23 cellular contexts compared by ENCODE assay signal in genomic region chr7:3107228-3107763, GRCh38.
DNase-seq lines count a peak whose midpoint lies in the region; ATAC-seq and TF ChIP-seq lines count a peak whose summit lies in the region.
"Had no signal": no experiment of that assay in that cellular context is flagged by ENCODE, and none has a peak within 500 bp of the region (broad histone marks: within the 10 kb centered on the region; RNA-seq: fewer than 3 reads in every experiment).

No MANE protein-coding gene starts in this region.

- peak overlapping the region; percentile 85 for H3K27ac Mint-ChIP-seq in T-helper 1 cell treated with Interleukin-12 subunit alpha and Interleukin-12 subunit beta and Interleukin-4 antibody, amounts not matched to agents 30 μg/mL and 1 μg/mL, for 36 hours
- peak overlapping the region in 1 of 3 donors; percentile 3 for H3K27ac Mint-ChIP-seq in CD4-positive, CD25-positive, alpha-beta regulatory T cell
- peak overlapping the region; percentile 82 for H3K27ac Mint-ChIP-seq in activated CD4-positive, alpha-beta memory T cell treated with anti-CD3 and anti-CD28 coated beads for 36 hours
- peak overlapping the region in 3 of 6 donors; percentile 9 to 83 (median 65) for H3K27ac Mint-ChIP-seq in naive B cell
- H3K27ac Mint-ChIP-seq: mesothelial cell of epicardium had no signal

- no peaks in the 10 kb centered on the region for H3K27me3 Mint-ChIP-seq in T-helper 1 cell treated with Interleukin-12 subunit alpha and Interleukin-12 subunit beta and Interleukin-4 antibody, amounts not matched to agents 30 μg/mL and 1 μg/mL, for 36 hours (ENCODE audit: low read depth)
- H3K27me3 Mint-ChIP-seq in CD4-positive, CD25-positive, alpha-beta regulatory T cell = no peaks in the 10 kb centered on the region
- H3K27me3 Mint-ChIP-seq in activated CD4-positive, alpha-beta memory T cell treated with anti-CD3 and anti-CD28 coated beads for 36 hours = no peaks in the 10 kb centered on the region
- peaks cover 0 to 7% (median 6%) of the 10 kb centered on the region in 3 donors for H3K27me3 Mint-ChIP-seq in naive B cell

- TF ChIP-seq CTCF in lower leg skin (IDR thresholded peaks at IDR 0.05) = no peak
- TF ChIP-seq CTCF in foreskin fibroblast (IDR thresholded peaks at IDR 0.05; ENCODE audit: low read depth, low read length) = no peak

- no peak for ATAC-seq in CD4-positive, CD25-positive, alpha-beta regulatory T cell (ENCODE audit: low read depth in 2 of 2)
- ATAC-seq in naive B cell (ENCODE audit: low read depth in 2 of 2) = peak; percentile 20 to 70
- ATAC-seq: left cardiac atrium had no signal

- H3K4me3 ChIP-seq in CD4-positive, CD25-positive, alpha-beta regulatory T cell (ENCODE audit: low read depth, low read length) = peak overlapping the region; percentile 10
- H3K4me3 ChIP-seq in lower leg skin (ENCODE audit: low read depth, poor library complexity, severe bottlenecking) (no peak overlapping the region), MG63 (no peak overlapping the region), foreskin fibroblast (ENCODE audit: low read depth in 1 of 2, low read length in 2 of 2) (no peak overlapping the region)
- H3K4me3 ChIP-seq: colonic mucosa, uterus had no signal

- CTCF ChIA-PET in activated CD4-positive, alpha-beta memory T cell treated with anti-CD3 and anti-CD28 coated beads for 36 hours (lab: Charles Lee) = interaction anchor here (1.2 to 4.5 kb wide), 6 partner anchors 9 to 243 kb away, joined by 4 to 33 read pairs (median 8); no protein-coding TSS in a partner anchor

- H3K36me3 Mint-ChIP-seq in T-helper 1 cell treated with Interleukin-12 subunit alpha and Interleukin-12 subunit beta and Interleukin-4 antibody, amounts not matched to agents 30 μg/mL and 1 μg/mL, for 36 hours (ENCODE audit: low read depth) = peaks cover 31% of the 10 kb centered on the region
- H3K36me3 Mint-ChIP-seq in CD4-positive, CD25-positive, alpha-beta regulatory T cell = no peaks in the 10 kb centered on the region
- peaks cover 2% of the 10 kb centered on the region for H3K36me3 Mint-ChIP-seq in activated CD4-positive, alpha-beta memory T cell treated with anti-CD3 and anti-CD28 coated beads for 36 hours
- H3K36me3 Mint-ChIP-seq in naive B cell = no peaks in the 10 kb centered on the region
- H3K36me3 Mint-ChIP-seq: mesothelial cell of epicardium had no signal

- no peaks in the 10 kb centered on the region for H3K27me3 ChIP-seq in CD4-positive, CD25-positive, alpha-beta regulatory T cell (ENCODE audit: control insufficient read depth, insufficient read depth, low read length)
- no peaks in the 10 kb centered on the region; the same call in 1 of the 2 replicates for H3K27me3 ChIP-seq in MG63
- H3K27me3 ChIP-seq: brain microvascular endothelial cell, colonic mucosa, uterus had no signal

- no peak for TF ChIP-seq POLR2A in lower leg skin (IDR thresholded peaks at IDR 0.05)

- peaks cover 27% of the 10 kb centered on the region for H3K9me3 Mint-ChIP-seq in T-helper 1 cell treated with Interleukin-12 subunit alpha and Interleukin-12 subunit beta and Interleukin-4 antibody, amounts not matched to agents 30 μg/mL and 1 μg/mL, for 36 hours
- H3K9me3 Mint-ChIP-seq in CD4-positive, CD25-positive, alpha-beta regulatory T cell = peaks cover 0 to 3% (median 0%) of the 10 kb centered on the region in 7 donors
- H3K9me3 Mint-ChIP-seq in activated CD4-positive, alpha-beta memory T cell treated with anti-CD3 and anti-CD28 coated beads for 36 hours = peaks cover 9% of the 10 kb centered on the region
- H3K9me3 Mint-ChIP-seq in naive B cell = peaks cover 0 to 5% (median 2%) of the 10 kb centered on the region in 7 donors
- H3K9me3 Mint-ChIP-seq: mesothelial cell of epicardium had no signal

- H3K4me1 Mint-ChIP-seq in T-helper 1 cell treated with Interleukin-12 subunit alpha and Interleukin-12 subunit beta and Interleukin-4 antibody, amounts not matched to agents 30 μg/mL and 1 μg/mL, for 36 hours (ENCODE audit: low read depth) = peaks cover 75% of the 10 kb centered on the region
- peaks cover 6 to 33% (median 16%) of the 10 kb centered on the region in 4 donors for H3K4me1 Mint-ChIP-seq in CD4-positive, CD25-positive, alpha-beta regulatory T cell
- peaks cover 69% of the 10 kb centered on the region for H3K4me1 Mint-ChIP-seq in activated CD4-positive, alpha-beta memory T cell treated with anti-CD3 and anti-CD28 coated beads for 36 hours (ENCODE audit: low read depth)
- H3K4me1 Mint-ChIP-seq in naive B cell = peaks cover 0 to 8% (median 4%) of the 10 kb centered on the region in 3 donors

- DNase-seq in T-helper 1 cell = no peak
- DNase-seq in CD4-positive, CD25-positive, alpha-beta regulatory T cell = no peak
- no peak for DNase-seq in activated CD4-positive, alpha-beta memory T cell treated with anti-CD3 and anti-CD28 coated beads for 36 hours
- DNase-seq in naive B cell = no peak
- DNase-seq in lower leg skin (ENCODE audit: low spot score in 2 of 2) = no peak
- DNase-seq in MG63 = no peak
- DNase-seq in foreskin fibroblast = no peak
- DNase-seq: activated CD4-positive, CD25-positive, alpha-beta regulatory T cell; brain microvascular endothelial cell; colonic mucosa; glutamatergic neuron; HCEC 1CT; Karpas-422; left cardiac atrium; NCI-H1092 treated with DMSO at 0.1 percent for 48 hours; NCI-H2081; NCI-H446 treated with DMSO at 0.1 percent for 48 hours; stimulated activated CD4-positive, alpha-beta T cell treated with anti-CD3 and anti-CD28 coated beads, Interleukin-2, amount 100 ng/mL, for 48 hours; T-helper 9 cell; uterus had no signal

- POLR2A ChIA-PET in activated CD4-positive, alpha-beta memory T cell treated with anti-CD3 and anti-CD28 coated beads for 36 hours (lab: Charles Lee) = interaction anchor here (1.0 to 2.2 kb wide), 8 partner anchors 8 to 65 kb away, joined by 3 to 14 read pairs (median 6); no protein-coding TSS in a partner anchor

- H3K4me1 ChIP-seq in CD4-positive, CD25-positive, alpha-beta regulatory T cell (ENCODE audit: control insufficient read depth, insufficient read depth, low read length, poor library complexity, severe bottlenecking) = peaks cover 19% of the 10 kb centered on the region
- H3K4me1 ChIP-seq: colonic mucosa, uterus had no signal

- no peaks in the 10 kb centered on the region for H3K9me3 ChIP-seq in CD4-positive, CD25-positive, alpha-beta regulatory T cell (ENCODE audit: control insufficient read depth in 2 of 2, low read length in 2 of 2)
- H3K9me3 ChIP-seq in MG63 = no peaks in the 10 kb centered on the region
- H3K9me3 ChIP-seq: colonic mucosa, uterus had no signal

- peak overlapping the region; percentile 57 for H3K4me3 Mint-ChIP-seq in T-helper 1 cell treated with Interleukin-12 subunit alpha and Interleukin-12 subunit beta and Interleukin-4 antibody, amounts not matched to agents 30 μg/mL and 1 μg/mL, for 36 hours
- H3K4me3 Mint-ChIP-seq in CD4-positive, CD25-positive, alpha-beta regulatory T cell = peak overlapping the region in 3 of 4 donors; percentile 7 to 66 (median 22)
- no peak overlapping the region for H3K4me3 Mint-ChIP-seq in activated CD4-positive, alpha-beta memory T cell treated with anti-CD3 and anti-CD28 coated beads for 36 hours
- H3K4me3 Mint-ChIP-seq in naive B cell = no peak overlapping the region
- H3K4me3 Mint-ChIP-seq: mesothelial cell of epicardium had no signal

- WGBS in lower leg skin, 2 donors = 79 to 87% methylated on average over 8 of the region's 8 CpGs

- intact Hi-C loops in activated CD4-positive, alpha-beta memory T cell treated with anti-CD3 and anti-CD28 coated beads for 36 hours (cut with micrococcal nuclease) = loop anchor here (5.0 kb wide), 1 partner anchor 45 kb away; no protein-coding TSS in a partner anchor
- intact Hi-C loops in lower leg skin (cut with DNase I; ENCODE audit: low total_unique reads) = no loop called here

- no peak overlapping the region for H3K27ac ChIP-seq in CD4-positive, CD25-positive, alpha-beta regulatory T cell (ENCODE audit: insufficient read depth, low read length, poor library complexity, severe bottlenecking)
- H3K27ac ChIP-seq: 22Rv1, brain microvascular endothelial cell, colonic mucosa, uterus had no signal

- peaks cover 2% of the 10 kb centered on the region for H3K36me3 ChIP-seq in CD4-positive, CD25-positive, alpha-beta regulatory T cell (ENCODE audit: control insufficient read depth, insufficient read depth, low read length)
- no peaks in the 10 kb centered on the region for H3K36me3 ChIP-seq in MG63
- H3K36me3 ChIP-seq: brain microvascular endothelial cell, colonic mucosa, uterus had no signal

Comparison
In these comparisons a context has a peak if more than half of its experiments do, and no peak if none do; other contexts are left out.
1. H3K4me3 Mint-ChIP-seq: peak in T-helper 1 cell treated with Interleukin-12 subunit alpha and Interleukin-12 subunit beta and Interleukin-4 antibody, amounts not matched to agents 30 μg/mL and 1 μg/mL, for 36 hours (single experiment) and CD4-positive, CD25-positive, alpha-beta regulatory T cell (3 of 4); none in activated CD4-positive, alpha-beta memory T cell treated with anti-CD3 and anti-CD28 coated beads for 36 hours (single experiment) and naive B cell (0 of 8).
2. ATAC-seq: peak in naive B cell (2 of 2); none in CD4-positive, CD25-positive, alpha-beta regulatory T cell (0 of 2).